In the genomic region with DNA sequence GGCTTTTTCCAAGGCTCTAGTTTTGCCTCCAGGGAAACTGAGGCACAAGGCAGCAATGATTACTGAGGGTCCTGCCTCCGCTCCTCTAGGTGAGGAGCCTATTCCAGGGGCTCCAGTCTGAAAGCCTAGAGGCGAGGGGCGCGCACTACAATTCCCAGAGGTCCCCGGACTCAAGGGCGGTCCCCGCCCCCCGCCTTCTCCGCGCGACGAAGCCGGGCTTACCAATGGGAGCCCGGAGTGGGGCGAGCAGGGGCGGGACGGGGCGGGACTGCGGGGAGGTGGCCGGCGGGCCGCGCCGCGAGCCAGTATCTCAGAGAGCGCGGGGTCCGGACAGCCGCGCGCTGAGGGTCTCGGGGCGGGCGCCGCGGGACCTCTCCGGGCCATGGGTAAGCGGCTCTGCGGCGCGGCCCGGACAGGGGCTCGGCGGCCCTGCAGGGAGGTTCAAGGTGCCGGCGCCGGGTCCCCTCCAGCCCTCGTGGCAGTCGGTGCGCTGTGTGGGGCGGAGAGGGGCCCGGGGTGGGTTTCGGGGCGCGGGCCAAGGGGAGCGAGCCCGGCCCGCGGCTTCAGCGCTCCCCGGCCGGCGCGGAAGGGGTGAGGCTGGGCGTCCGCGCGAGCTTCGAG, we compare ENCODE assay signal across 8 cellular contexts. TPM values are rescaled to one million over a fixed set of nuclear protein-coding genes. Genes with fewer than 3 reads are reported as not detected.
A peak's percentile ranks its signal among the peaks of the same experiment; 100 is the strongest.
DNase-seq lines count a peak whose midpoint lies in the region; ATAC-seq and TF ChIP-seq lines count a peak whose summit lies in the region.

Gene ARID5A (plus strand): TSS at position 308 of the 621 bp plus-strand sequence. CDS start 75 bp downstream, at position 383.

- no peak for TF ChIP-seq RAD21 in Ishikawa (IDR thresholded peaks at IDR 0.05; ENCODE audit: low read depth)

- ATAC-seq in GM21529 (IDR thresholded peaks at IDR 0.05; ENCODE audit: unreplicated experiment) = peak; percentile 43
- ATAC-seq in esophagus mucosa = peak; percentile 69

- H3K9me3 ChIP-seq in muscle layer of duodenum (ENCODE audit: control insufficient read depth in 1 of 2, low read length in 2 of 2) = no peaks in the 10 kb centered on the region

- peak within 1 kb of the TSS; percentile 65 for H3K27ac ChIP-seq in muscle layer of duodenum (ENCODE audit: low read length)

- peaks cover 29 to 52% of the 10 kb centered on the region in 2 donors for H3K4me1 ChIP-seq in muscle layer of duodenum (ENCODE audit: control insufficient read depth in 1 of 2, insufficient read depth in 2 of 2, low read length in 2 of 2)

- H3K27me3 ChIP-seq in muscle layer of duodenum (ENCODE audit: low read depth, low read length) = no peaks in the 10 kb centered on the region

- no peaks in the 10 kb centered on the region for H3K36me3 ChIP-seq in muscle layer of duodenum (ENCODE audit: control insufficient read depth in 1 of 2, insufficient read depth in 2 of 2, low read length in 2 of 2)

- no peak for TF ChIP-seq EP300 in Ishikawa (IDR thresholded peaks at IDR 0.05; ENCODE audit: borderline replicate concordance)

- H3K4me3 ChIP-seq in muscle layer of duodenum (ENCODE audit: low read depth in 1 of 2, low read length in 2 of 2) = peak within 1 kb of the TSS; percentile 61 to 87

- DNase-seq in DMS53 (lab: John Stamatoyannopoulos, UW) = peak; percentile 98
- peak; percentile 90 for DNase-seq in activated T-cell treated with anti-CD3 and anti-CD28 coated beads, Interleukin-2, amount 50 U/mL, for 1 hour
- peak; percentile 85 for DNase-seq in stimulated activated CD8-positive, alpha-beta memory T cell treated with anti-CD3 and anti-CD28 coated beads, Interleukin-7, amount 100 ng/mL, for 24 hours (ENCODE audit: low read depth)

TF ChIP-seq in Ishikawa, 13 proteins besides CTCF, POLR2A, EP300 and RAD21:
- TF ChIP-seq YY1 (IDR thresholded peaks at IDR 0.05; ENCODE audit: low read depth) (no peak), TAF1 (IDR thresholded peaks at IDR 0.05; ENCODE audit: low read depth) (0 out of 2 replicates have a peak, but pooled peaks have one; percentile 51), CEBPB (IDR thresholded peaks at IDR 0.05) (no peak), ZBTB7A (IDR thresholded peaks at IDR 0.05; ENCODE audit: low read depth) (peak; percentile 82), CREB1 (IDR thresholded peaks at IDR 0.05; ENCODE audit: low read depth) (peak; percentile 64)
- TF ChIP-seq, protein P1, sequence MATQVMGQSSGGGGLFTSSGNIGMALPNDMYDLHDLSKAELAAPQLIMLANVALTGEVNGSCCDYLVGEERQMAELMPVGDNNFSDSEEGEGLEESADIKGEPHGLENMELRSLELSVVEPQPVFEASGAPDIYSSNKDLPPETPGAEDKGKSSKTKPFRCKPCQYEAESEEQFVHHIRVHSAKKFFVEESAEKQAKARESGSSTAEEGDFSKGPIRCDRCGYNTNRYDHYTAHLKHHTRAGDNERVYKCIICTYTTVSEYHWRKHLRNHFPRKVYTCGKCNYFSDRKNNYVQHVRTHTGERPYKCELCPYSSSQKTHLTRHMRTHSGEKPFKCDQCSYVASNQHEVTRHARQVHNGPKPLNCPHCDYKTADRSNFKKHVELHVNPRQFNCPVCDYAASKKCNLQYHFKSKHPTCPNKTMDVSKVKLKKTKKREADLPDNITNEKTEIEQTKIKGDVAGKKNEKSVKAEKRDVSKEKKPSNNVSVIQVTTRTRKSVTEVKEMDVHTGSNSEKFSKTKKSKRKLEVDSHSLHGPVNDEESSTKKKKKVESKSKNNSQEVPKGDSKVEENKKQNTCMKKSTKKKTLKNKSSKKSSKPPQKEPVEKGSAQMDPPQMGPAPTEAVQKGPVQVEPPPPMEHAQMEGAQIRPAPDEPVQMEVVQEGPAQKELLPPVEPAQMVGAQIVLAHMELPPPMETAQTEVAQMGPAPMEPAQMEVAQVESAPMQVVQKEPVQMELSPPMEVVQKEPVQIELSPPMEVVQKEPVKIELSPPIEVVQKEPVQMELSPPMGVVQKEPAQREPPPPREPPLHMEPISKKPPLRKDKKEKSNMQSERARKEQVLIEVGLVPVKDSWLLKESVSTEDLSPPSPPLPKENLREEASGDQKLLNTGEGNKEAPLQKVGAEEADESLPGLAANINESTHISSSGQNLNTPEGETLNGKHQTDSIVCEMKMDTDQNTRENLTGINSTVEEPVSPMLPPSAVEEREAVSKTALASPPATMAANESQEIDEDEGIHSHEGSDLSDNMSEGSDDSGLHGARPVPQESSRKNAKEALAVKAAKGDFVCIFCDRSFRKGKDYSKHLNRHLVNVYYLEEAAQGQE (IDR thresholded peaks at IDR 0.05; ENCODE audit: low read depth) = no peak

TF ChIP-seq in PFSK-1, 5 proteins besides CTCF, POLR2A, EP300 and RAD21:
- TF ChIP-seq POLR2AphosphoS5 (IDR thresholded peaks at IDR 0.05; ENCODE audit: low read depth, low read length) = peak; percentile 61
- TF ChIP-seq FOXP2 (optimal IDR thresholded peaks at IDR 0.05; ENCODE audit: borderline replicate concordance, extremely low read depth, extremely low read length, insufficient read depth) = no peak
- peak; percentile 65; the same call in 1 of the 2 replicates for TF ChIP-seq TAF1 (IDR thresholded peaks at IDR 0.05; ENCODE audit: borderline replicate concordance, insufficient read depth, low read length)
TF ChIP-seq in PFSK-1: peak in this region for 2.

RNA-seq across cellular contexts. Expression of gene ARID5A, which starts in this region (rescaled TPM):
- 13.2 TPM for polyA plus RNA-seq in PFSK-1 (2012; ENCODE audit: insufficient read length, low read depth)
- total RNA-seq in esophagus mucosa = 3.0 TPM

Comparison
In these comparisons a context has a peak if more than half of its experiments do, and no peak if none do; other contexts are left out.
1. Peak in every context shown above with its lines: DNase-seq, ATAC-seq, H3K4me3 ChIP-seq and H3K27ac ChIP-seq.